In the genomic region with DNA sequence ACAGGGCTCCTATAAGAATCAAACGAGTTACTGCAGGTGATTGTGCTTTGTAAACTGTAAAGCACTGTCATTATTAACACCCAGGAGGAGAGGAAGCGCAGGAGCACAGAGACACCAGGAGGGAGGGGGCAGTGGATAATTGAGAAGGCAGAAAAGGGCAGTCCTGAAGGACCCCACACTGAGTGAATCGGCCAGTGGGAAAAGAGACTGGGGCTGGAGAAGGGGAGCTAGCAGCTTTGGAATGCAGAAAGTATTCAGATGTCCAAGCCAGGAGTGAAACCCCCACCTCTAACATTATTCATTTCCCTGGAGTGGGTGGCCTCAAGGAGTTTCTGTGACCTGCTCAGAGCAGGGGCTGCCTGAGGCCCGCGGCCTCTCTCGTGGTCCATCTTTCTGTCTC, we compare ENCODE assay signal across 21 cellular contexts. TPM values are rescaled to one million over a fixed set of nuclear protein-coding genes. Genes with fewer than 3 reads are reported as not detected.
A peak's percentile ranks its signal among the peaks of the same experiment; 100 is the strongest.
DNase-seq lines count a peak whose midpoint lies in the region; ATAC-seq and TF ChIP-seq lines count a peak whose summit lies in the region.
"Had no signal": no experiment of that assay in that cellular context is flagged by ENCODE, and none has a peak within 500 bp of the region (broad histone marks: within the 10 kb centered on the region; RNA-seq: fewer than 3 reads in every experiment).

No MANE protein-coding gene starts in this region.

- H3K4me1 ChIP-seq in SJCRH30 (peaks cover 71% of the 10 kb centered on the region), neural progenitor cell (peaks cover 67% of the 10 kb centered on the region)

- H3K4me3 ChIP-seq in SJCRH30 (peak overlapping the region; percentile 26), neural progenitor cell (no peak overlapping the region), coronary artery (no peak overlapping the region)
- H3K4me3 ChIP-seq: GM23248, Peyer's patch had no signal

- no peaks in the 10 kb centered on the region for H3K27me3 ChIP-seq in SJCRH30
- no peaks in the 10 kb centered on the region for H3K27me3 ChIP-seq in neural progenitor cell
- H3K27me3 ChIP-seq: Peyer's patch had no signal

- peak overlapping the region; percentile 60 for H3K4me2 ChIP-seq in neural progenitor cell
- H3K4me2 ChIP-seq: KMS-11 had no signal

- TF ChIP-seq CTCF in neural progenitor cell (IDR thresholded peaks at IDR 0.05) (no peak), coronary artery (IDR thresholded peaks at IDR 0.05) (no peak)

- H3K27me3 Mint-ChIP-seq in neural progenitor cell (ENCODE audit: insufficient read depth, low read depth): peaks cover 16% of the 10 kb centered on the region
- H3K27me3 Mint-ChIP-seq: CD4-positive, alpha-beta T cell had no signal

- peak; percentile 66 to 72 for DNase-seq in SJCRH30
- peak; percentile 43 for DNase-seq in left kidney (ENCODE audit: low read depth, low spot score)
- DNase-seq in neural progenitor cell (ENCODE audit: low spot score): no peak
- DNase-seq in stimulated activated CD4-positive, alpha-beta T cell treated with anti-CD3 and anti-CD28 coated beads, Interleukin-15, amount 100 ng/mL, for 24 hours: no peak
- DNase-seq in HK-2 (ENCODE audit: unreplicated experiment): no peak
- DNase-seq in coronary artery (ENCODE audit: low spot score): no peak
- DNase-seq: CD4-positive, alpha-beta T cell; COR-L47; DMS79 treated with DMSO at 0.1 percent for 48 hours; GM23248; IMR-90; MV-4-11; NCI-H1105 treated with DMSO at 0.1 percent for 48 hours; NCI-H2081; NCI-H2171; NCI-H345; NCI-H524 treated with DMSO at 0.1 percent for 48 hours; NCI-H82; Peyer's patch had no signal

- H3K4me3 Mint-ChIP-seq in neural progenitor cell: peak overlapping the region; percentile 75
- H3K4me3 Mint-ChIP-seq: CD4-positive, alpha-beta T cell had no signal

- peaks cover 85% of the 10 kb centered on the region for H3K4me1 Mint-ChIP-seq in neural progenitor cell

- no peaks in the 10 kb centered on the region for H4K20me1 ChIP-seq in neural progenitor cell (ENCODE audit: low read depth)

- peak overlapping the region; percentile 100 for H3K27ac ChIP-seq in SJCRH30
- no peak overlapping the region for H3K27ac ChIP-seq in neural progenitor cell
- no peak overlapping the region for H3K27ac ChIP-seq in coronary artery
- H3K27ac ChIP-seq: GM23248, Peyer's patch had no signal

- H3K36me3 ChIP-seq in SJCRH30 (no peaks in the 10 kb centered on the region), neural progenitor cell (no peaks in the 10 kb centered on the region)
- H3K36me3 ChIP-seq: Peyer's patch had no signal

- no peak for ATAC-seq in HG03460 (IDR thresholded peaks at IDR 0.05; ENCODE audit: unreplicated experiment)

- H3K36me3 Mint-ChIP-seq in neural progenitor cell: peaks cover 1% of the 10 kb centered on the region

- no peak overlapping the region for H3K9ac ChIP-seq in neural progenitor cell
- H3K9ac ChIP-seq: GM23248, KMS-11 had no signal

- H3K79me2 ChIP-seq in neural progenitor cell (ENCODE audit: low read depth): no peaks in the 10 kb centered on the region

- H2AFZ ChIP-seq in neural progenitor cell (replicated peaks): peak overlapping the region; percentile 56
- H2AFZ ChIP-seq: GM23248 had no signal

- H3K9me3 Mint-ChIP-seq in neural progenitor cell: no peaks in the 10 kb centered on the region
- H3K9me3 Mint-ChIP-seq: CD4-positive, alpha-beta T cell had no signal

- no peaks in the 10 kb centered on the region for H3K9me3 ChIP-seq in SJCRH30 (replicated peaks)
- H3K9me3 ChIP-seq in neural progenitor cell (ENCODE audit: low read depth): no peaks in the 10 kb centered on the region
- H3K9me3 ChIP-seq: Peyer's patch had no signal

- peak overlapping the region; percentile 100 for H3K27ac Mint-ChIP-seq in neural progenitor cell
- H3K27ac Mint-ChIP-seq: CD4-positive, alpha-beta T cell had no signal

- H3F3A ChIP-seq in neural progenitor cell (ENCODE audit: low read depth): peaks cover 26% of the 10 kb centered on the region

RNA-seq across cellular contexts. Expression of a gene that starts 38.0 kb away (rescaled TPM):
- 59.6 and 76.1 TPM in 2 replicates for total RNA-seq in SJCRH30 (2014; rRNA removed; shearing (Covaris generic))
- 50.5 and 71.3 TPM in 2 replicates for total RNA-seq in neural progenitor cell (ENCODE audit: low replicate concordance)

Comparison
In these comparisons a context has a peak if more than half of its experiments do, and no peak if none do; other contexts are left out.
1. DNase-seq: peak in SJCRH30 (2 of 2) and left kidney (single experiment); none in neural progenitor cell (single experiment), stimulated activated CD4-positive, alpha-beta T cell treated with anti-CD3 and anti-CD28 coated beads, Interleukin-15, amount 100 ng/mL, for 24 hours (single experiment), HK-2 (single experiment) and coronary artery (single experiment).